In genomic region chr3:143951351-143951971, GRCh38 we compare ENCODE assay signal across 9 cellular contexts. TPM values are rescaled to one million over a fixed set of nuclear protein-coding genes. Genes with fewer than 3 reads are reported as not detected.
DNase-seq lines count a peak whose midpoint lies in the region; ATAC-seq and TF ChIP-seq lines count a peak whose summit lies in the region.
"Had no signal": no experiment of that assay in that cellular context is flagged by ENCODE, and none has a peak within 500 bp of the region (broad histone marks: within the 10 kb centered on the region; RNA-seq: fewer than 3 reads in every experiment).

No MANE protein-coding gene starts in this region.

- H3K27ac Mint-ChIP-seq in effector memory CD8-positive, alpha-beta T cell = no peak overlapping the region
- no peak overlapping the region for H3K27ac Mint-ChIP-seq in nephron progenitor cell
- H3K27ac Mint-ChIP-seq: CD8-positive, alpha-beta memory T cell had no signal

- peak overlapping the region in 1 of 2 experiments; percentile 14; a peak in 1 of 4 replicates for H3K4me3 ChIP-seq in SK-N-SH (ENCODE audit: low read depth in 2 of 2, low read length in 1 of 2)

- no peak overlapping the region for H3K4me2 ChIP-seq in SK-N-SH

- no peaks in the 10 kb centered on the region for H3K9me3 ChIP-seq in SK-N-SH

- H3K4me1 ChIP-seq in SK-N-SH (ENCODE audit: control insufficient read depth in 1 of 2, insufficient read depth in 2 of 2, low read depth in 1 of 2, low read length in 1 of 2) = no peaks in the 10 kb centered on the region

- no peak for TF ChIP-seq EP300 in SK-N-SH (IDR thresholded peaks at IDR 0.05; ENCODE audit: borderline replicate concordance in 1 of 2, low read depth in 1 of 2, low read length in 1 of 2)

- no peaks in the 10 kb centered on the region for H3K36me3 ChIP-seq in SK-N-SH (replicated peaks in 1 of 2; ENCODE audit: control insufficient read depth in 1 of 2, insufficient read depth in 2 of 2, low read length in 1 of 2)

- no peak overlapping the region for H3K4me3 Mint-ChIP-seq in effector memory CD8-positive, alpha-beta T cell
- no peak overlapping the region for H3K4me3 Mint-ChIP-seq in nephron progenitor cell
- H3K4me3 Mint-ChIP-seq: CD8-positive, alpha-beta memory T cell had no signal

- no peak overlapping the region for H3K27ac ChIP-seq in SK-N-SH (ENCODE audit: low read depth in 2 of 2, low read length in 1 of 2)

- CTCF ChIA-PET in SK-N-SH (lab: Yijun Ruan, JAX) = interaction anchor here (0.7 to 2.0 kb wide), 3 partner anchors 8 to 44 kb away, joined by 3 to 7 read pairs (median 4); partner anchors contain the start of gene DIPK2A

- no peaks in the 10 kb centered on the region for H3K79me2 ChIP-seq in SK-N-SH (ENCODE audit: insufficient read depth)

- H2AFZ ChIP-seq in SK-N-SH (ENCODE audit: low read depth) = no peak overlapping the region

- TF ChIP-seq CTCF in SK-N-SH (IDR thresholded peaks at IDR 0.05) = peak; percentile 74
- TF ChIP-seq CTCF in nephron progenitor cell (IDR thresholded peaks at IDR 0.05) = peak; percentile 79

- H3K27me3 ChIP-seq in SK-N-SH (ENCODE audit: insufficient read depth) = no peaks in the 10 kb centered on the region

- 0% methylated on average over 1 of the region's 1 CpG for WGBS in SK-N-SH (ENCODE audit: low lambda C conversion rate)

- no peaks in the 10 kb centered on the region for H3K36me3 Mint-ChIP-seq in effector memory CD8-positive, alpha-beta T cell (ENCODE audit: insufficient read depth)
- no peaks in the 10 kb centered on the region for H3K36me3 Mint-ChIP-seq in nephron progenitor cell (ENCODE audit: low read depth)
- H3K36me3 Mint-ChIP-seq: CD8-positive, alpha-beta memory T cell had no signal

- H3K9ac ChIP-seq in SK-N-SH = no peak overlapping the region

- POLR2A ChIA-PET in SK-N-SH (lab: Yijun Ruan, JAX) = no interaction called here

- DNase-seq in NCI-H1436 (lab: John Stamatoyannopoulos, UW) (peak; percentile 28), NCI-H1436 treated with DMSO at 0.1 percent for 48 hours (lab: John Stamatoyannopoulos, UW) (no peak), SK-N-SH (peak; percentile 11), nephron progenitor cell (peak; percentile 31)
- DNase-seq in effector memory CD8-positive, alpha-beta T cell = peak in 1 of 3 experiments; percentile 14

- H3F3A ChIP-seq in SK-N-SH (replicated peaks; ENCODE audit: insufficient read depth) = no peaks in the 10 kb centered on the region

- H4K20me1 ChIP-seq in SK-N-SH (ENCODE audit: insufficient read depth) = no peaks in the 10 kb centered on the region

- ATAC-seq in GM18868 (IDR thresholded peaks at IDR 0.05; ENCODE audit: unreplicated experiment) = peak; percentile 84
- ATAC-seq in HG03139 (IDR thresholded peaks at IDR 0.05; ENCODE audit: unreplicated experiment) = peak; percentile 75
- peak; percentile 52 for ATAC-seq in effector memory CD8-positive, alpha-beta T cell (replicated peaks)
- no peak for ATAC-seq in HG03460 (IDR thresholded peaks at IDR 0.05; ENCODE audit: unreplicated experiment)

- H3K4me1 Mint-ChIP-seq in effector memory CD8-positive, alpha-beta T cell (ENCODE audit: low read depth in 2 of 2) = peaks cover 1 to 3% of the 10 kb centered on the region in 2 donors
- no peaks in the 10 kb centered on the region for H3K4me1 Mint-ChIP-seq in nephron progenitor cell

- no peaks in the 10 kb centered on the region for H3K9me3 Mint-ChIP-seq in effector memory CD8-positive, alpha-beta T cell
- H3K9me3 Mint-ChIP-seq in nephron progenitor cell = peaks cover 5% of the 10 kb centered on the region
- H3K9me3 Mint-ChIP-seq: CD8-positive, alpha-beta memory T cell had no signal

- H3K27me3 Mint-ChIP-seq in effector memory CD8-positive, alpha-beta T cell = peaks cover 17 to 18% of the 10 kb centered on the region in 2 donors
- H3K27me3 Mint-ChIP-seq in nephron progenitor cell (ENCODE audit: low read depth, poor library complexity) = no peaks in the 10 kb centered on the region

- TF ChIP-seq RAD21 in SK-N-SH (IDR thresholded peaks at IDR 0.05; ENCODE audit: low read length) = peak; percentile 38

- no peaks in the 10 kb centered on the region for H3K9me2 ChIP-seq in SK-N-SH

TF ChIP-seq in SK-N-SH, 30 proteins besides CTCF, POLR2A, EP300 and RAD21:
- TF ChIP-seq SMC3 (IDR thresholded peaks at IDR 0.05; ENCODE audit: low read depth, low read length) (peak; percentile 28; the same call in 1 of the 2 replicates), TCF12 (IDR thresholded peaks at IDR 0.05) (no peak)

RNA-seq across cellular contexts. Expression of gene DIPK2A, which starts 20.2 kb away (rescaled TPM):
- 0.03 and 0.06 TPM in 2 replicates for polyA plus RNA-seq in SK-N-SH (2012; rRNA removed)
- 0.08 and 0.10 TPM in 2 replicates for polyA plus RNA-seq in SK-N-SH (2012; cell fraction: cytosol; rRNA removed)
- 0.08 TPM in 1 of 2 replicates, not detected in the other for polyA plus RNA-seq in SK-N-SH (2012; cell fraction: nucleus; rRNA removed)
